Comparison of ENCODE assay signal across 8 cellular contexts in genomic region chr6:81997091-81997926, GRCh38.
DNase-seq lines count a peak whose midpoint lies in the region; ATAC-seq and TF ChIP-seq lines count a peak whose summit lies in the region.

No MANE protein-coding gene starts in this region.

- WGBS in lung, 2 donors: 33 to 40% methylated on average over 4 of the region's 4 CpGs
- WGBS in sigmoid colon, 2 donors: 53 to 54% methylated on average over 4 of the region's 4 CpGs

- intact Hi-C loops in left colon (cut with DNase I, micrococcal nuclease): no loop called here
- intact Hi-C loops in sigmoid colon (cut with DNase I): no loop called here

- ATAC-seq in GM18502 (IDR thresholded peaks at IDR 0.05; ENCODE audit: poor library complexity, unreplicated experiment) (peak; percentile 69), HG02610 (IDR thresholded peaks at IDR 0.05; ENCODE audit: unreplicated experiment) (peak; percentile 64), RWPE2 (ENCODE audit: low read depth) (peak; percentile 72), lung (ENCODE audit: insufficient read depth, low FRiP score) (peak; percentile 47), left colon (no peak)

- H3K4me1 ChIP-seq in RWPE2 (ENCODE audit: insufficient read depth, poor library complexity, severe bottlenecking) (peaks cover 54% of the 10 kb centered on the region), lung (ENCODE audit: control insufficient read depth in 2 of 2, insufficient read depth in 2 of 2, low read length in 2 of 2) (no peaks in the 10 kb centered on the region), sigmoid colon (peaks cover 0 to 12% (median 5%) of the 10 kb centered on the region in 4 donors)

- H3K9me3 ChIP-seq in RWPE2 (ENCODE audit: severe bottlenecking) (no peaks in the 10 kb centered on the region), lung (ENCODE audit: control insufficient read depth in 2 of 2, insufficient read depth in 1 of 2, low read length in 1 of 2) (no peaks in the 10 kb centered on the region), sigmoid colon (no peaks in the 10 kb centered on the region)

- no peak for TF ChIP-seq EP300 in sigmoid colon (IDR thresholded peaks at IDR 0.05)

- H3K36me3 ChIP-seq in RWPE2 (ENCODE audit: low read depth): no peaks in the 10 kb centered on the region
- H3K36me3 ChIP-seq in lung (ENCODE audit: control insufficient read depth in 2 of 2, insufficient read depth in 2 of 2, low read length in 2 of 2): no peaks in the 10 kb centered on the region
- H3K36me3 ChIP-seq in sigmoid colon: no peaks in the 10 kb centered on the region

- TF ChIP-seq POLR2A in sigmoid colon (IDR thresholded peaks at IDR 0.05): no peak

- H3K27me3 ChIP-seq in RWPE2 (ENCODE audit: insufficient read depth, poor library complexity, severe bottlenecking): no peaks in the 10 kb centered on the region
- no peaks in the 10 kb centered on the region for H3K27me3 ChIP-seq in lung (ENCODE audit: control insufficient read depth, insufficient read depth)
- no peaks in the 10 kb centered on the region for H3K27me3 ChIP-seq in sigmoid colon

- H3K27ac ChIP-seq in RWPE2 (ENCODE audit: poor library complexity, severe bottlenecking) (peak overlapping the region; percentile 98), lung (ENCODE audit: low read depth in 1 of 2, low read length in 1 of 2) (no peak overlapping the region), sigmoid colon (peak overlapping the region in 1 of 4 donors; percentile 5)

- no peak for TF ChIP-seq CTCF in RWPE2 (IDR thresholded peaks at IDR 0.05; ENCODE audit: poor library complexity, severe bottlenecking)
- TF ChIP-seq CTCF in lung (IDR thresholded peaks at IDR 0.05; ENCODE audit: control extremely low read depth, extremely low read depth): no peak
- no peak for TF ChIP-seq CTCF in sigmoid colon (IDR thresholded peaks at IDR 0.05)

- H3K4me3 ChIP-seq in RWPE2 (ENCODE audit: severe bottlenecking) (no peak overlapping the region), lung (no peak overlapping the region), sigmoid colon (no peak overlapping the region)

- no peak for DNase-seq in RWPE2 (ENCODE audit: low spot score)
- no peak for DNase-seq in lung (ENCODE audit: low spot score)
- DNase-seq in left colon: no peak
- no peak for DNase-seq in NCI-H526 treated with DMSO at 0.1 percent for 48 hours (lab: John Stamatoyannopoulos, UW)
- no peak for DNase-seq in COLO668 (lab: John Stamatoyannopoulos, UW; ENCODE audit: unreplicated experiment)
- no peak for DNase-seq in sigmoid colon
